In the genomic region with DNA sequence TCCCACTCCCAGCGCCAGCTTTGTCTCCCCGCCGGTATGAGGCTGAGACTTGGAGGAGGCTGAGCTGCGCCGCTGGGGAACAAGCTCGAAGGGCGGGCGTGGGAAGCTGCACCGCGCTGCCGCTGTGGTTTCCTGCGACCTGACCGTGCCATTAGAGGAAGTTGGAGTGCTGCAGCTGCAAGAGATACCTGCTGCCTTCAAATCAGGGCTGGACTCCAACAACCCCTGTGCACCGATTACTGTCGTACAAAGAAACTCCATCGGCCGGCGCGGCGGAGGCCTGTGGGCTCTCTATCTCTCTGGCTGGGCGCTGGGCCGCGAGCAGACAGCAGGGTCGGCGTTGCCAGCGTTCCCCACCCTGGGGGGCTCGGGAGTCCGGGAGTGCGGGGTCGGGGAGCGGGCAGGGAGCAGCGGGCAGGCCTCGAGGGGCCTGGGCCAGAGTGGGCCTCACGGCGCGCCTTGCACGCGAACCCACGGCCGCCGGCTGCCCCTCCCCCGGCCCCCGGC, we compare ENCODE assay signal across 1 cellular context.
TF ChIP-seq lines count a peak whose summit lies in the region.

No MANE protein-coding gene starts in this region.

TF ChIP-seq in HepG2, 621 proteins besides CTCF, POLR2A, EP300 and RAD21 (continued from another document and continues in another):
- TF ChIP-seq, protein P1, sequence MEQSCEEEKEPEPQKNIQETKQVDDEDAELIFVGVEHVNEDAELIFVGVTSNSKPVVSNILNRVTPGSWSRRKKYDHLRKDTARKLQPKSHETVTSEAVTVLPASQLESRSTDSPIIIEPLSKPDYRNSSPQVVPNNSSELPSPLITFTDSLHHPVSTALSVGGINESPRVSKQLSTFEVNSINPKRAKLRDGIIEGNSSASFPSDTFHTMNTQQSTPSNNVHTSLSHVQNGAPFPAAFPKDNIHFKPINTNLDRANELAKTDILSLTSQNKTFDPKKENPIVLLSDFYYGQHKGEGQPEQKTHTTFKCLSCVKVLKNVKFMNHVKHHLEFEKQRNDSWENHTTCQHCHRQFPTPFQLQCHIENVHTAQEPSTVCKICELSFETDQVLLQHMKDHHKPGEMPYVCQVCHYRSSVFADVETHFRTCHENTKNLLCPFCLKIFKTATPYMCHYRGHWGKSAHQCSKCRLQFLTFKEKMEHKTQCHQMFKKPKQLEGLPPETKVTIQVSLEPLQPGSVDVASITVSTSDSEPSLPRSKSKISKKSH (CRISPR knock-in tag; IDR thresholded peaks at IDR 0.05; ENCODE audit: borderline replicate concordance) = 0 out of 2 replicates have a peak, but pooled peaks have one; percentile 41
- TF ChIP-seq ZMYM3 (CRISPR knock-in tag; IDR thresholded peaks at IDR 0.05) (peak; percentile 42; the same call in 1 of the 2 replicates), ZFAT (CRISPR knock-in tag; conservative IDR thresholded peaks at IDR 0.05) (0 out of 2 replicates have a peak, but pooled peaks have one; percentile 32), HNRNPL (IDR thresholded peaks at IDR 0.05; ENCODE audit: low read depth, low read length) (0 out of 2 replicates have a peak, but pooled peaks have one; percentile 30), ZIK1 (CRISPR knock-in tag; IDR thresholded peaks at IDR 0.05; ENCODE audit: borderline replicate concordance, low read depth) (0 out of 2 replicates have a peak, but pooled peaks have one; percentile 12), USF2 (IDR thresholded peaks at IDR 0.05; ENCODE audit: low read depth, low read length) (no peak), USF2 (CRISPR knock-in tag; IDR thresholded peaks at IDR 0.05; ENCODE audit: borderline replicate concordance) (no peak), ZNF619 (CRISPR knock-in tag; IDR thresholded peaks at IDR 0.05) (no peak), ZNF142 (CRISPR knock-in tag; IDR thresholded peaks at IDR 0.05) (peak; percentile 56; the same call in 1 of the 2 replicates), ZSCAN12 (CRISPR knock-in tag; IDR thresholded peaks at IDR 0.05) (no peak), NR2C2 (CRISPR knock-in tag; IDR thresholded peaks at IDR 0.05; ENCODE audit: borderline replicate concordance) (no peak), ZNF317 (CRISPR knock-in tag; IDR thresholded peaks at IDR 0.05) (peak; percentile 74; the same call in 1 of the 2 replicates), FOXK1 (CRISPR knock-in tag; IDR thresholded peaks at IDR 0.05; ENCODE audit: borderline replicate concordance, low read depth) (0 out of 2 replicates have a peak, but pooled peaks have one; percentile 47), MAZ (IDR thresholded peaks at IDR 0.05; ENCODE audit: borderline replicate concordance, low read depth, low read length) (no peak; the same call in none of the 2 replicates), MAZ (CRISPR knock-in tag; IDR thresholded peaks at IDR 0.05; ENCODE audit: low read depth) (no peak), ZC3H13 (CRISPR knock-in tag; IDR thresholded peaks at IDR 0.05) (0 out of 2 replicates have a peak, but pooled peaks have one; percentile 43), ZNF335 (CRISPR knock-in tag; IDR thresholded peaks at IDR 0.05) (no peak), ZNF841 (CRISPR knock-in tag; IDR thresholded peaks at IDR 0.05; ENCODE audit: borderline replicate concordance) (0 out of 2 replicates have a peak, but pooled peaks have one; percentile 18), ZNF614 (CRISPR knock-in tag; IDR thresholded peaks at IDR 0.05; ENCODE audit: borderline replicate concordance) (peak; percentile 6; the same call in 1 of the 2 replicates), ZNF564 (CRISPR knock-in tag; IDR thresholded peaks at IDR 0.05) (peak; percentile 47), SETDB1 (CRISPR knock-in tag; IDR thresholded peaks at IDR 0.05; ENCODE audit: borderline replicate concordance) (no peak), ZMAT3 (CRISPR knock-in tag; conservative IDR thresholded peaks at IDR 0.05) (peak; percentile 34; the same call in 1 of the 2 replicates), ZNF558 (CRISPR knock-in tag; IDR thresholded peaks at IDR 0.05; ENCODE audit: borderline replicate concordance) (peak; percentile 43; the same call in 1 of the 2 replicates), ZFP82 (CRISPR knock-in tag; IDR thresholded peaks at IDR 0.05; ENCODE audit: borderline replicate concordance) (no peak), ELF1 (CRISPR knock-in tag; IDR thresholded peaks at IDR 0.05) (0 out of 2 replicates have a peak, but pooled peaks have one; percentile 36), NPAS2 (CRISPR knock-in tag; IDR thresholded peaks at IDR 0.05; ENCODE audit: borderline replicate concordance) (no peak), FOSL2 (CRISPR knock-in tag; IDR thresholded peaks at IDR 0.05) (peak; percentile 15; the same call in 1 of the 2 replicates), SMAD1 (CRISPR knock-in tag; IDR thresholded peaks at IDR 0.05; ENCODE audit: borderline replicate concordance, low read depth) (peak; percentile 69; the same call in 1 of the 2 replicates), HMGA1 (CRISPR knock-in tag; conservative IDR thresholded peaks at IDR 0.05) (no peak), ZNF224 (CRISPR knock-in tag; IDR thresholded peaks at IDR 0.05) (no peak), ZNF709 (CRISPR knock-in tag; IDR thresholded peaks at IDR 0.05) (peak; percentile 34; the same call in 1 of the 2 replicates), SOX13 (IDR thresholded peaks at IDR 0.05) (no peak), SOX13 (CRISPR knock-in tag; conservative IDR thresholded peaks at IDR 0.05 in 1 of 2, IDR thresholded peaks at IDR 0.05 in 1 of 2) (no peak), KMT2A (CRISPR knock-in tag; IDR thresholded peaks at IDR 0.05) (peak; percentile 66), SPEN (CRISPR knock-in tag; IDR thresholded peaks at IDR 0.05; ENCODE audit: low read depth) (peak; percentile 13; the same call in 1 of the 2 replicates), ZNF225 (CRISPR knock-in tag; IDR thresholded peaks at IDR 0.05) (no peak), REXO4 (CRISPR knock-in tag; IDR thresholded peaks at IDR 0.05; ENCODE audit: borderline replicate concordance) (no peak), JARID2 (CRISPR knock-in tag; IDR thresholded peaks at IDR 0.05; ENCODE audit: insufficient replicate concordance) (peak; percentile 62), ZNF326 (CRISPR knock-in tag; IDR thresholded peaks at IDR 0.05; ENCODE audit: borderline replicate concordance) (no peak)
- TF ChIP-seq, protein P2, sequence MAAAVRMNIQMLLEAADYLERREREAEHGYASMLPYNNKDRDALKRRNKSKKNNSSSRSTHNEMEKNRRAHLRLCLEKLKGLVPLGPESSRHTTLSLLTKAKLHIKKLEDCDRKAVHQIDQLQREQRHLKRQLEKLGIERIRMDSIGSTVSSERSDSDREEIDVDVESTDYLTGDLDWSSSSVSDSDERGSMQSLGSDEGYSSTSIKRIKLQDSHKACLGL (CRISPR knock-in tag; IDR thresholded peaks at IDR 0.05) = peak; percentile 59; the same call in 1 of the 2 replicates
- TF ChIP-seq, protein P3, sequence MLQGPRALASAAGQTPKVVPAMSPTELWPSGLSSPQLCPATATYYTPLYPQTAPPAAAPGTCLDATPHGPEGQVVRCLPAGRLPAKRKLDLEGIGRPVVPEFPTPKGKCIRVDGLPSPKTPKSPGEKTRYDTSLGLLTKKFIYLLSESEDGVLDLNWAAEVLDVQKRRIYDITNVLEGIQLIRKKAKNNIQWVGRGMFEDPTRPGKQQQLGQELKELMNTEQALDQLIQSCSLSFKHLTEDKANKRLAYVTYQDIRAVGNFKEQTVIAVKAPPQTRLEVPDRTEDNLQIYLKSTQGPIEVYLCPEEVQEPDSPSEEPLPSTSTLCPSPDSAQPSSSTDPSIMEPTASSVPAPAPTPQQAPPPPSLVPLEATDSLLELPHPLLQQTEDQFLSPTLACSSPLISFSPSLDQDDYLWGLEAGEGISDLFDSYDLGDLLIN (CRISPR knock-in tag; IDR thresholded peaks at IDR 0.05; ENCODE audit: borderline replicate concordance) = peak; percentile 71; the same call in 1 of the 2 replicates
- TF ChIP-seq, protein P4, sequence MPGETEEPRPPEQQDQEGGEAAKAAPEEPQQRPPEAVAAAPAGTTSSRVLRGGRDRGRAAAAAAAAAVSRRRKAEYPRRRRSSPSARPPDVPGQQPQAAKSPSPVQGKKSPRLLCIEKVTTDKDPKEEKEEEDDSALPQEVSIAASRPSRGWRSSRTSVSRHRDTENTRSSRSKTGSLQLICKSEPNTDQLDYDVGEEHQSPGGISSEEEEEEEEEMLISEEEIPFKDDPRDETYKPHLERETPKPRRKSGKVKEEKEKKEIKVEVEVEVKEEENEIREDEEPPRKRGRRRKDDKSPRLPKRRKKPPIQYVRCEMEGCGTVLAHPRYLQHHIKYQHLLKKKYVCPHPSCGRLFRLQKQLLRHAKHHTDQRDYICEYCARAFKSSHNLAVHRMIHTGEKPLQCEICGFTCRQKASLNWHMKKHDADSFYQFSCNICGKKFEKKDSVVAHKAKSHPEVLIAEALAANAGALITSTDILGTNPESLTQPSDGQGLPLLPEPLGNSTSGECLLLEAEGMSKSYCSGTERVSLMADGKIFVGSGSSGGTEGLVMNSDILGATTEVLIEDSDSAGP (CRISPR knock-in tag; IDR thresholded peaks at IDR 0.05; ENCODE audit: borderline replicate concordance) = peak; percentile 61; the same call in 1 of the 2 replicates
- TF ChIP-seq, protein P5, sequence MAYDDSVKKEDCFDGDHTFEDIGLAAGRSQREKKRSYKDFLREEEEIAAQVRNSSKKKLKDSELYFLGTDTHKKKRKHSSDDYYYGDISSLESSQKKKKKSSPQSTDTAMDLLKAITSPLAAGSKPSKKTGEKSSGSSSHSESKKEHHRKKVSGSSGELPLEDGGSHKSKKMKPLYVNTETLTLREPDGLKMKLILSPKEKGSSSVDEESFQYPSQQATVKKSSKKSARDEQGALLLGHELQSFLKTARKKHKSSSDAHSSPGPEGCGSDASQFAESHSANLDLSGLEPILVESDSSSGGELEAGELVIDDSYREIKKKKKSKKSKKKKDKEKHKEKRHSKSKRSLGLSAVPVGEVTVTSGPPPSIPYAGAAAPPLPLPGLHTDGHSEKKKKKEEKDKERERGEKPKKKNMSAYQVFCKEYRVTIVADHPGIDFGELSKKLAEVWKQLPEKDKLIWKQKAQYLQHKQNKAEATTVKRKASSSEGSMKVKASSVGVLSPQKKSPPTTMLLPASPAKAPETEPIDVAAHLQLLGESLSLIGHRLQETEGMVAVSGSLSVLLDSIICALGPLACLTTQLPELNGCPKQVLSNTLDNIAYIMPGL (CRISPR knock-in tag; IDR thresholded peaks at IDR 0.05; ENCODE audit: borderline replicate concordance in 1 of 2, low read depth in 1 of 2) = peak; percentile 5 to 59; a peak in 2 of 4 replicates
- TF ChIP-seq, protein P6, sequence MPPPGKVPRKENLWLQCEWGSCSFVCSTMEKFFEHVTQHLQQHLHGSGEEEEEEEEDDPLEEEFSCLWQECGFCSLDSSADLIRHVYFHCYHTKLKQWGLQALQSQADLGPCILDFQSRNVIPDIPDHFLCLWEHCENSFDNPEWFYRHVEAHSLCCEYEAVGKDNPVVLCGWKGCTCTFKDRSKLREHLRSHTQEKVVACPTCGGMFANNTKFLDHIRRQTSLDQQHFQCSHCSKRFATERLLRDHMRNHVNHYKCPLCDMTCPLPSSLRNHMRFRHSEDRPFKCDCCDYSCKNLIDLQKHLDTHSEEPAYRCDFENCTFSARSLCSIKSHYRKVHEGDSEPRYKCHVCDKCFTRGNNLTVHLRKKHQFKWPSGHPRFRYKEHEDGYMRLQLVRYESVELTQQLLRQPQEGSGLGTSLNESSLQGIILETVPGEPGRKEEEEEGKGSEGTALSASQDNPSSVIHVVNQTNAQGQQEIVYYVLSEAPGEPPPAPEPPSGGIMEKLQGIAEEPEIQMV (CRISPR knock-in tag; IDR thresholded peaks at IDR 0.05; ENCODE audit: low read depth) = 0 out of 2 replicates have a peak, but pooled peaks have one; percentile 5
